8 cellular contexts compared by ENCODE assay signal in genomic region chr12:31658743-31659086, GRCh38. TPM values are rescaled to one million over a fixed set of nuclear protein-coding genes. Genes with fewer than 3 reads are reported as not detected.
DNase-seq lines count a peak whose midpoint lies in the region; ATAC-seq and TF ChIP-seq lines count a peak whose summit lies in the region.

No MANE protein-coding gene starts in this region.

- H3K27ac ChIP-seq in SK-N-MC (peak overlapping the region; percentile 85; the same call in 1 of the 2 replicates), skeletal muscle tissue (ENCODE audit: low read depth, low read length) (peak overlapping the region; percentile 93)

- no peaks in the 10 kb centered on the region for H3K27me3 Mint-ChIP-seq in glutamatergic neuron (ENCODE audit: unreplicated experiment)

- H3K4me1 ChIP-seq in skeletal muscle tissue (ENCODE audit: control insufficient read depth in 3 of 3, insufficient read depth in 3 of 3, low read length in 3 of 3), result peaks cover 4 to 9% (median 5%) of the 10 kb centered on the region in 3 donors

- no peak for TF ChIP-seq CTCF in glutamatergic neuron (IDR thresholded peaks at IDR 0.05; ENCODE audit: partially characterized antibody, unreplicated experiment)

- DNase-seq in activated CD4-positive, CD25-positive, alpha-beta regulatory T cell (lab: John Stamatoyannopoulos, UW), result no peak
- DNase-seq in SK-N-MC (ENCODE audit: low read depth, low spot score), result no peak
- DNase-seq in glutamatergic neuron, result no peak
- no peak for DNase-seq in head of caudate nucleus
- no peak for DNase-seq in NCI-H345 treated with DMSO at 0.1 percent for 48 hours (lab: John Stamatoyannopoulos, UW; ENCODE audit: unreplicated experiment)

- peak overlapping the region; percentile 83 for H3K9ac ChIP-seq in SK-N-MC (ENCODE audit: insufficient read length)
- H3K9ac ChIP-seq in skeletal muscle tissue (ENCODE audit: low read depth in 1 of 3, low read length in 3 of 3), result peak overlapping the region; percentile 90 to 93 (median 91)

- H3K27me3 ChIP-seq in skeletal muscle tissue (ENCODE audit: control insufficient read depth in 3 of 3, insufficient read depth in 3 of 3, low read length in 3 of 3), result no peaks in the 10 kb centered on the region

- H3K27ac Mint-ChIP-seq in glutamatergic neuron (ENCODE audit: unreplicated experiment), result peak overlapping the region; percentile 62

- H3K36me3 Mint-ChIP-seq in glutamatergic neuron (ENCODE audit: unreplicated experiment), result peaks cover 3% of the 10 kb centered on the region

- H3K4me3 ChIP-seq in SK-N-MC (peak overlapping the region; percentile 89), skeletal muscle tissue (ENCODE audit: low read length in 3 of 3) (peak overlapping the region; percentile 90 to 100 (median 91))

- no peaks in the 10 kb centered on the region for H3K9me3 ChIP-seq in SK-N-MC (ENCODE audit: low read depth, low read length)
- H3K9me3 ChIP-seq in skeletal muscle tissue (ENCODE audit: control insufficient read depth in 3 of 3, low read length in 3 of 3), result no peaks in the 10 kb centered on the region

- H3K4me1 Mint-ChIP-seq in glutamatergic neuron (ENCODE audit: low read depth, unreplicated experiment), result no peaks in the 10 kb centered on the region

- ATAC-seq in activated CD4-positive, CD25-positive, alpha-beta regulatory T cell treated with anti-CD3 and anti-CD28 coated beads, Interleukin-2, amount 50 U/mL, for 24 hours, result peak; percentile 1 to 7
- ATAC-seq in HG02763 (IDR thresholded peaks at IDR 0.05; ENCODE audit: unreplicated experiment), result no peak

- intact Hi-C loops in head of caudate nucleus (cut with DNase I), result loop anchor here (2.0 to 10.0 kb wide), 3 partner anchors 70 to 1016 kb away; partner anchors contain the start of genes AMN1 and DNM1L

- no peaks in the 10 kb centered on the region for H3K36me3 ChIP-seq in SK-N-MC (ENCODE audit: insufficient read depth, low read length)
- H3K36me3 ChIP-seq in skeletal muscle tissue (ENCODE audit: control insufficient read depth in 3 of 3, insufficient read depth in 3 of 3, low read length in 3 of 3), result peaks cover 4 to 17% (median 10%) of the 10 kb centered on the region in 3 donors

- no peaks in the 10 kb centered on the region for H3K9me3 Mint-ChIP-seq in glutamatergic neuron (ENCODE audit: unreplicated experiment)

- peak overlapping the region; percentile 96 for H3K4me3 Mint-ChIP-seq in glutamatergic neuron (ENCODE audit: unreplicated experiment)

RNA-seq across cellular contexts. Expression of gene ETFBKMT, which starts 0.8 kb away (rescaled TPM):
- total RNA-seq in glutamatergic neuron (ENCODE audit: unreplicated experiment), result 2.2 TPM
- total RNA-seq in skeletal muscle tissue, result 2.1 TPM
